ENCODE assay signal across 10 cellular contexts in the genomic region with DNA sequence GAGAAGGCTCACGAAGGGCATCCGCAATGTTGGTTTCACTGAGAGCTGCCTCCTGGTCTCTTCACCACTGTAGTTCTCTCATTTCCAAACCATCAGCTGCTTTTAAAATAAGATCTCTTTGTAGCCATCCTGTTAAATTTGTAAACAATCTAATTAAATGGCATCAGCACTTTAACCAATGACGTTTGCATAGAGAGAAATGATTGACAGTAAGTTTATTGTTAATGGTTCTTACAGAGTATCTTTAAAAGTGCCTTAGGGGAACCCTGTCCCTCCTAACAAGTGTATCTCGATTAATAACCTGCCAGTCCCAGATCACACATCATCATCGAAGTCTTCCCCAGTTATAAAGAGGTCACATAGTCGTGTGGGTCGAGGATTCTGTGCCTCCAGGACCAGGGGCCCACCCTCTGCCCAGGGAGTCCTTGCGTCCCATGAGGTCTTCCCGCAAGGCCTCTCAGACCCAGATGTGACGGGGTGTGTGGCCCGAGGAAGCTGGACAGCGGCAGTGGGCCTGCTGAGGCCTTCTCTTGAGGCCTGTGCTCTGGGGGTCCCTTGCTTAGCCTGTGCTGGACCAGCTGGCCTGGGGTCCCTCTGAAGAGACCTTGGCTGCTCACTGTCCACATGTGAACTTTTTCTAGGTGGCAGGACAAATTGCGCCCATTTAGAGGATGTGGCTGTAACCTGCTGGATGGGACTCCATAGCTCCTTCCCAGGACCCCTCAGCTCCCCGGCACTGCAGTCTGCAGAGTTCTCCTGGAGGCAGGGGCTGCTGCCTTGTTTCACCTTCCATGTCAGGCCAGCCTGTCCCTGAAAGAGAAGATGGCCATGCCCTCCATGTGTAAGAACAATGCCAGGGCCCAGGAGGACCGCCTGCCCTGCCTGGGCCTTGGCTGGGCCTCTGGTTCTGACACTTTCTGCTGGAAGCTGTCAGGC. TPM values are rescaled to one million over a fixed set of nuclear protein-coding genes. Genes with fewer than 3 reads are reported as not detected.
DNase-seq lines count a peak whose midpoint lies in the region; ATAC-seq, FAIRE-seq and TF ChIP-seq lines count a peak whose summit lies in the region.
"Had no signal": no experiment of that assay in that cellular context is flagged by ENCODE, and none has a peak within 500 bp of the region (broad histone marks: within the 10 kb centered on the region; RNA-seq: fewer than 3 reads in every experiment).

No MANE protein-coding gene starts in this region.

- H3K4me2 ChIP-seq in OCI-LY7 (ENCODE audit: low read length): no peak overlapping the region
- no peak overlapping the region for H3K4me2 ChIP-seq in H1 (ENCODE audit: insufficient read depth in 1 of 2, low read depth in 2 of 2, low read length in 2 of 2)

- no peak overlapping the region for H2BK12ac ChIP-seq in H1 (ENCODE audit: low read depth, low read length)

- H3K27me3 ChIP-seq in CD4-positive, CD25-positive, alpha-beta regulatory T cell (ENCODE audit: control insufficient read depth, insufficient read depth, low read length): no peaks in the 10 kb centered on the region
- H3K27me3 ChIP-seq in H1 (replicated peaks in 1 of 4; ENCODE audit: control insufficient read depth in 3 of 4, extremely low read depth in 1 of 4, insufficient read depth in 3 of 4, low read length in 3 of 4) (no peaks in the 10 kb centered on the region), brain microvascular endothelial cell (replicated peaks) (no peaks in the 10 kb centered on the region)

- H3K9me3 Mint-ChIP-seq in CD4-positive, CD25-positive, alpha-beta regulatory T cell: peaks cover 0 to 2% (median 0%) of the 10 kb centered on the region in 7 donors
- no peaks in the 10 kb centered on the region for H3K9me3 Mint-ChIP-seq in natural killer cell treated with Interleukin-12 subunit alpha and Interleukin-12 subunit beta and Interleukin-15 and Interleukin-18, amount 100 ng/mL, for 72 hours

- no peak overlapping the region for H2BK15ac ChIP-seq in H1 (ENCODE audit: low read length)

- peak overlapping the region; percentile 42 for H3K4me3 ChIP-seq in CD4-positive, CD25-positive, alpha-beta regulatory T cell (ENCODE audit: low read depth, low read length)
- H3K4me3 ChIP-seq in OCI-LY7 (ENCODE audit: low read depth, low read length, poor library complexity, severe bottlenecking): no peak overlapping the region
- H3K4me3 ChIP-seq in H1 (ENCODE audit: extremely low read depth in 1 of 4, insufficient read depth in 2 of 4, low read depth in 3 of 4, low read length in 4 of 4): no peak overlapping the region
- no peak overlapping the region for H3K4me3 ChIP-seq in brain microvascular endothelial cell (ENCODE audit: low read depth, low read length)

- H2AFZ ChIP-seq in OCI-LY7 (ENCODE audit: low read length) (no peak overlapping the region), H1 (ENCODE audit: low read length) (no peak overlapping the region)

- H3K27ac ChIP-seq in CD4-positive, CD25-positive, alpha-beta regulatory T cell (ENCODE audit: insufficient read depth, low read length, poor library complexity, severe bottlenecking): peak overlapping the region; percentile 85
- no peak overlapping the region for H3K27ac ChIP-seq in OCI-LY7 (ENCODE audit: low read depth, low read length, poor library complexity, severe bottlenecking)
- no peak overlapping the region for H3K27ac ChIP-seq in H1 (ENCODE audit: low read depth, low read length)
- no peak overlapping the region for H3K27ac ChIP-seq in brain microvascular endothelial cell
- no peak overlapping the region for H3K27ac ChIP-seq in caudate nucleus (ENCODE audit: low read depth, low read length)

- H3K18ac ChIP-seq in H1 (ENCODE audit: extremely low read depth, low read length): no peak overlapping the region

- H3K4ac ChIP-seq in H1 (replicated peaks; ENCODE audit: insufficient read length, low read depth, low read length): no peak overlapping the region

- no peak for FAIRE-seq in H1 (lab: Jason Lieb, UNC)
- FAIRE-seq: RCC 7860 had no signal

- no peak overlapping the region for H2BK120ac ChIP-seq in H1 (replicated peaks; ENCODE audit: low read depth, low read length)

- no peak overlapping the region for H2BK5ac ChIP-seq in H1 (ENCODE audit: low read depth, low read length)

- BruUV-seq in OCI-LY7 (replicated peaks; lab: Mats Ljungman, UMichigan): TSS peak; percentile 34

- H4K20me1 ChIP-seq in OCI-LY7 (ENCODE audit: insufficient read depth, low read length) (no peaks in the 10 kb centered on the region), H1 (replicated peaks in 1 of 2; ENCODE audit: control insufficient read depth in 1 of 2, insufficient read depth in 2 of 2, low read length in 2 of 2) (peaks cover 6 to 8% of the 10 kb centered on the region in 2 experiments)

- no peak; a peak in 1 of 3 replicates for TF ChIP-seq POLR2A in H1 (IDR thresholded peaks at IDR 0.05; ENCODE audit: control extremely low read depth in 1 of 2, low read depth in 2 of 2, low read length in 2 of 2)

- no peak for DNase-seq in CD4-positive, CD25-positive, alpha-beta regulatory T cell
- DNase-seq in OCI-LY7 (ENCODE audit: low spot score): no peak
- DNase-seq in H1 (ENCODE audit: low read depth in 1 of 2, low spot score in 2 of 2): no peak
- DNase-seq in natural killer cell treated with Interleukin-12 subunit alpha and Interleukin-12 subunit beta and Interleukin-15 and Interleukin-18, amount 100 ng/mL, for 72 hours (ENCODE audit: low spot score): no peak
- DNase-seq in brain microvascular endothelial cell: no peak
- no peak for DNase-seq in activated CD4-positive, alpha-beta T cell treated with anti-CD3 and anti-CD28 coated beads, Interleukin-2, amount 50 U/mL, for 1 hour
- DNase-seq in caudate nucleus (lab: John Stamatoyannopoulos, UW): no peak
- DNase-seq: NCI-H2081 treated with DMSO at 0.1 percent for 48 hours had no signal

- peaks cover 49% of the 10 kb centered on the region for H3K36me3 ChIP-seq in CD4-positive, CD25-positive, alpha-beta regulatory T cell (ENCODE audit: control insufficient read depth, insufficient read depth, low read length)
- H3K36me3 ChIP-seq in OCI-LY7 (ENCODE audit: insufficient read depth, low read length): peaks cover 82% of the 10 kb centered on the region
- peaks cover 28 to 74% (median 52%) of the 10 kb centered on the region in 4 experiments for H3K36me3 ChIP-seq in H1 (ENCODE audit: control insufficient read depth in 2 of 4, insufficient read depth in 4 of 4, low read length in 3 of 4)
- H3K36me3 ChIP-seq in brain microvascular endothelial cell (replicated peaks): peaks cover 57% of the 10 kb centered on the region

- H3K9me3 ChIP-seq in CD4-positive, CD25-positive, alpha-beta regulatory T cell (ENCODE audit: control insufficient read depth in 2 of 2, low read length in 2 of 2): no peaks in the 10 kb centered on the region
- H3K9me3 ChIP-seq in OCI-LY7 (ENCODE audit: low read length) (no peaks in the 10 kb centered on the region), H1 (ENCODE audit: insufficient read depth in 2 of 2, low read depth in 1 of 2, low read length in 1 of 2) (no peaks in the 10 kb centered on the region; a peak in 1 of 4 replicates)

- no peak overlapping the region for H3K14ac ChIP-seq in H1 (ENCODE audit: insufficient read length)

- TF ChIP-seq EP300 in H1 (IDR thresholded peaks at IDR 0.05; ENCODE audit: borderline replicate concordance in 1 of 2, low read depth in 2 of 2, low read length in 2 of 2): no peak

- H3K27me3 Mint-ChIP-seq in CD4-positive, CD25-positive, alpha-beta regulatory T cell: no peaks in the 10 kb centered on the region
- H3K27me3 Mint-ChIP-seq in natural killer cell treated with Interleukin-12 subunit alpha and Interleukin-12 subunit beta and Interleukin-15 and Interleukin-18, amount 100 ng/mL, for 72 hours: no peaks in the 10 kb centered on the region

- no peak overlapping the region; the same call in 1 of the 2 replicates for H4K8ac ChIP-seq in H1 (ENCODE audit: extremely low read depth, insufficient read depth, low read length)

- H3K79me2 ChIP-seq in OCI-LY7 (ENCODE audit: insufficient read depth, low read depth, low read length): no peaks in the 10 kb centered on the region
- H3K79me2 ChIP-seq in H1 (ENCODE audit: control insufficient read depth in 1 of 2, insufficient read depth in 2 of 2, low read length in 2 of 2): no peaks in the 10 kb centered on the region

- in situ Hi-C loops in brain microvascular endothelial cell (cut with HindIII; ENCODE audit: low pct_ligation_motif_present, low sequenced_read_pairs): no loop called here

- CTCF ChIA-PET in OCI-LY7 (lab: Charles Lee; ENCODE audit: unreplicated experiment) (no interaction called here), H1 (lab: Charles Lee; ENCODE audit: partially characterized antibody) (interaction anchor here (0.6 to 2.3 kb wide), 12 partner anchors 10 to 138 kb away, joined by 3 to 13 read pairs (median 4); no protein-coding TSS in a partner anchor)

- 92% methylated on average over 15 of the region's 15 CpGs; no CpG with 5 or more reads in 1 of the 2 experiments for WGBS in H1 (ENCODE audit: extremely low coverage in 1 of 2, insufficient coverage in 1 of 2, insufficient read length in 1 of 2, insufficient replicate concordance in 2 of 2, low coverage in 1 of 2, low lambda C conversion rate in 2 of 2, missing lambda C conversion rate in 1 of 2), 2 experiments

- POLR2A ChIA-PET in OCI-LY7 (lab: Charles Lee) (interaction anchor here (0.5 kb wide), 1 partner anchor 26 kb away, joined by 3 read pairs; no protein-coding TSS in a partner anchor), H1 (lab: Charles Lee; ENCODE audit: partially characterized antibody) (interaction anchor here (0.6 to 3.8 kb wide), 20 partner anchors 8 to 88 kb away, joined by 3 to 31 read pairs (median 4); a partner anchor contains a TSS)

- no peaks in the 10 kb centered on the region for H3K23me2 ChIP-seq in H1 (ENCODE audit: low read depth, low read length)

- peaks cover 44% of the 10 kb centered on the region for H3K36me3 Mint-ChIP-seq in CD4-positive, CD25-positive, alpha-beta regulatory T cell
- peaks cover 22% of the 10 kb centered on the region for H3K36me3 Mint-ChIP-seq in natural killer cell treated with Interleukin-12 subunit alpha and Interleukin-12 subunit beta and Interleukin-15 and Interleukin-18, amount 100 ng/mL, for 72 hours

- H3K79me1 ChIP-seq in H1 (ENCODE audit: low read depth, low read length): no peaks in the 10 kb centered on the region; the same call in 1 of the 2 replicates

- H2BK20ac ChIP-seq in H1 (ENCODE audit: low read length): no peak overlapping the region

- no peak for TF ChIP-seq RAD21 in H1 (IDR thresholded peaks at IDR 0.05 in 1 of 2, conservative IDR thresholded peaks at IDR 0.05 in 1 of 2; ENCODE audit: low read depth in 2 of 2, low read length in 2 of 2)

- H2AK5ac ChIP-seq in H1 (ENCODE audit: low read depth, low read length): no peak overlapping the region

- TF ChIP-seq CTCF in OCI-LY7 (conservative IDR thresholded peaks at IDR 0.05; ENCODE audit: low read length) (no peak), H1 (IDR thresholded peaks at IDR 0.05; ENCODE audit: control extremely low read depth in 1 of 3, insufficient read depth in 1 of 3, low read depth in 1 of 3, low read length in 3 of 3) (no peak), brain microvascular endothelial cell (IDR thresholded peaks at IDR 0.05; ENCODE audit: low read depth, low read length, missing control alignments) (no peak)

- no peak overlapping the region for H4K5ac ChIP-seq in H1 (ENCODE audit: insufficient read length, low read depth, low read length)

- H3K23ac ChIP-seq in H1 (ENCODE audit: insufficient read length): no peak overlapping the region

- H4K91ac ChIP-seq in H1 (replicated peaks; ENCODE audit: insufficient read length, low read length): no peak overlapping the region

- no peak overlapping the region for H3K9ac ChIP-seq in H1 (replicated peaks in 1 of 4; ENCODE audit: extremely low read depth in 1 of 4, low read depth in 3 of 4, low read length in 3 of 4)

- peaks cover 17% of the 10 kb centered on the region for H3K4me1 ChIP-seq in CD4-positive, CD25-positive, alpha-beta regulatory T cell (ENCODE audit: control insufficient read depth, insufficient read depth, low read length, poor library complexity, severe bottlenecking)
- H3K4me1 ChIP-seq in OCI-LY7 (ENCODE audit: insufficient read depth, low read length, poor library complexity, severe bottlenecking): no peaks in the 10 kb centered on the region
- H3K4me1 ChIP-seq in H1 (replicated peaks in 1 of 4; ENCODE audit: control insufficient read depth in 3 of 4, insufficient read depth in 4 of 4, low read length in 3 of 4): no peaks in the 10 kb centered on the region

- H3K4me1 Mint-ChIP-seq in CD4-positive, CD25-positive, alpha-beta regulatory T cell: peaks cover 10 to 25% (median 19%) of the 10 kb centered on the region in 4 donors
- peaks cover 21 to 23% of the 10 kb centered on the region in 2 donors for H3K4me1 Mint-ChIP-seq in natural killer cell treated with Interleukin-12 subunit alpha and Interleukin-12 subunit beta and Interleukin-15 and Interleukin-18, amount 100 ng/mL, for 72 hours (ENCODE audit: low read depth in 2 of 2)

- intact Hi-C loops in OCI-LY7 (cut with micrococcal nuclease; ENCODE audit: unreplicated experiment): no loop called here

- no peak overlapping the region for H3K56ac ChIP-seq in H1 (replicated peaks; ENCODE audit: insufficient read length, low read depth, low read length)

- H3K27ac Mint-ChIP-seq in CD4-positive, CD25-positive, alpha-beta regulatory T cell: peak overlapping the region; percentile 94 to 95 (median 95)
- H3K27ac Mint-ChIP-seq in natural killer cell treated with Interleukin-12 subunit alpha and Interleukin-12 subunit beta and Interleukin-15 and Interleukin-18, amount 100 ng/mL, for 72 hours: peak overlapping the region; percentile 69 to 90

- ATAC-seq in CD4-positive, CD25-positive, alpha-beta regulatory T cell (ENCODE audit: low read depth in 2 of 2): no peak
- no peak for ATAC-seq in natural killer cell treated with Interleukin-12 subunit alpha and Interleukin-12 subunit beta and Interleukin-15 and Interleukin-18, amount 100 ng/mL, for 72 hours
- no peak for ATAC-seq in GM19463 (IDR thresholded peaks at IDR 0.05; ENCODE audit: unreplicated experiment)

- no peaks in the 10 kb centered on the region for H3K9me2 ChIP-seq in OCI-LY7 (ENCODE audit: insufficient read depth, low read length)

- peak overlapping the region; percentile 56 to 83 (median 67) for H3K4me3 Mint-ChIP-seq in CD4-positive, CD25-positive, alpha-beta regulatory T cell
- H3K4me3 Mint-ChIP-seq in natural killer cell treated with Interleukin-12 subunit alpha and Interleukin-12 subunit beta and Interleukin-15 and Interleukin-18, amount 100 ng/mL, for 72 hours: peak overlapping the region; percentile 75

RNA-seq across cellular contexts. Expression of a gene that starts 16.6 kb away (rescaled TPM):
- total RNA-seq in CD4-positive, CD25-positive, alpha-beta regulatory T cell: 615 TPM
- 100 to 1,000 TPM; 219 to 283 (median 237) TPM for polyA plus RNA-seq in CD4-positive, CD25-positive, alpha-beta regulatory T cell
- 44.4 and 58.5 TPM in 2 replicates for total RNA-seq in OCI-LY7 (2014; rRNA removed; shearing (Covaris generic))
- 68.3 and 81.1 TPM in 2 replicates for total RNA-seq in OCI-LY7 (2022)
- total RNA-seq in H1 (2021; fragmentation: NEBNext Ultra II Directional; extraction: Animal tissue kit (Norgen Biotek cat#: 25700)): 98.6 and 110 TPM in 2 replicates
- polyA plus RNA-seq in H1 (2011; rRNA removed): 70.6 and 78.6 TPM in 2 replicates
- polyA plus RNA-seq in H1 (2011; cell fraction: cytosol; rRNA removed): 63.7 TPM
- polyA plus RNA-seq in H1 (2011; cell fraction: nucleus; rRNA removed): 97.6 TPM
- polyA plus RNA-seq in H1 (2012, experiment 1 of 2): 73.2 to 115 TPM (median 98.8 TPM) in 4 replicates
- polyA plus RNA-seq in H1 (2012, experiment 2 of 2): 98.7 TPM
- polyA plus RNA-seq in H1 (2013, experiment 1 of 2): 54.2 TPM
- polyA plus RNA-seq in H1 (2013, experiment 2 of 2): 53.0 TPM
- polyA minus RNA-seq in H1 (2011; rRNA and poly(A)+ RNA removed): 39.1 and 39.8 TPM in 2 replicates
- 125 TPM for polyA minus RNA-seq in H1 (2011; cell fraction: cytosol; rRNA and poly(A)+ RNA removed)
- polyA minus RNA-seq in H1 (2011; cell fraction: nucleus; rRNA and poly(A)+ RNA removed): 167 TPM
- 100 to 1,000 TPM; 218 to 332 TPM for total RNA-seq in natural killer cell treated with Interleukin-12 subunit alpha and Interleukin-12 subunit beta and Interleukin-15 and Interleukin-18, amount 100 ng/mL, for 72 hours

RNA-seq across cellular contexts. Expression of a gene that starts 21.3 kb away (rescaled TPM):
- total RNA-seq in CD4-positive, CD25-positive, alpha-beta regulatory T cell: 46.4 TPM
- polyA plus RNA-seq in CD4-positive, CD25-positive, alpha-beta regulatory T cell: 10 to 100 TPM; 10.2 to 18.5 (median 17.2) TPM
- total RNA-seq in OCI-LY7 (2014; rRNA removed; shearing (Covaris generic)): 76.2 and 78.7 TPM in 2 replicates
- 70.5 and 76.5 TPM in 2 replicates for total RNA-seq in OCI-LY7 (2022)
- 22.2 and 29.6 TPM in 2 replicates for total RNA-seq in H1 (2021; fragmentation: NEBNext Ultra II Directional; extraction: Animal tissue kit (Norgen Biotek cat#: 25700))
- 29.6 and 42.5 TPM in 2 replicates for polyA plus RNA-seq in H1 (2011; rRNA removed)
- polyA plus RNA-seq in H1 (2011; cell fraction: cytosol; rRNA removed): 41.4 TPM
- 213 TPM for polyA plus RNA-seq in H1 (2011; cell fraction: nucleus; rRNA removed)
- 28.3 to 30.2 TPM (median 29.2 TPM) in 4 replicates for polyA plus RNA-seq in H1 (2012, experiment 1 of 2)
- polyA plus RNA-seq in H1 (2012, experiment 2 of 2): 10.6 TPM
- 27.2 TPM for polyA plus RNA-seq in H1 (2013, experiment 1 of 2)
- 24.3 TPM for polyA plus RNA-seq in H1 (2013, experiment 2 of 2)
- 21.4 and 22.4 TPM in 2 replicates for polyA minus RNA-seq in H1 (2011; rRNA and poly(A)+ RNA removed)
- polyA minus RNA-seq in H1 (2011; cell fraction: cytosol; rRNA and poly(A)+ RNA removed): 10.3 TPM
- polyA minus RNA-seq in H1 (2011; cell fraction: nucleus; rRNA and poly(A)+ RNA removed): 30.9 TPM
- total RNA-seq in natural killer cell treated with Interleukin-12 subunit alpha and Interleukin-12 subunit beta and Interleukin-15 and Interleukin-18, amount 100 ng/mL, for 72 hours: 10 to 100 TPM; 15.9 to 25.2 TPM

RNA-seq across cellular contexts. Expression of a gene that starts 30.7 kb away (rescaled TPM):
- total RNA-seq in CD4-positive, CD25-positive, alpha-beta regulatory T cell: 134 TPM
- 10 to 100 TPM; 11.9 to 18.0 (median 13.8) TPM for polyA plus RNA-seq in CD4-positive, CD25-positive, alpha-beta regulatory T cell
- 58.8 and 61.1 TPM in 2 replicates for total RNA-seq in OCI-LY7 (2014; rRNA removed; shearing (Covaris generic))
- total RNA-seq in OCI-LY7 (2022): 90.2 and 96.5 TPM in 2 replicates
- 112 and 116 TPM in 2 replicates for total RNA-seq in H1 (2021; fragmentation: NEBNext Ultra II Directional; extraction: Animal tissue kit (Norgen Biotek cat#: 25700))
- polyA plus RNA-seq in H1 (2011; rRNA removed): 128 and 182 TPM in 2 replicates
- 107 TPM for polyA plus RNA-seq in H1 (2011; cell fraction: cytosol; rRNA removed)
- polyA plus RNA-seq in H1 (2011; cell fraction: nucleus; rRNA removed): 485 TPM
- 120 to 133 TPM (median 129 TPM) in 4 replicates for polyA plus RNA-seq in H1 (2012, experiment 1 of 2)
- polyA plus RNA-seq in H1 (2012, experiment 2 of 2): 128 TPM
- 81.5 TPM for polyA plus RNA-seq in H1 (2013, experiment 1 of 2)
- polyA plus RNA-seq in H1 (2013, experiment 2 of 2): 77.1 TPM
- polyA minus RNA-seq in H1 (2011; rRNA and poly(A)+ RNA removed): 93.9 and 120 TPM in 2 replicates
- 99.0 TPM for polyA minus RNA-seq in H1 (2011; cell fraction: cytosol; rRNA and poly(A)+ RNA removed)
- polyA minus RNA-seq in H1 (2011; cell fraction: nucleus; rRNA and poly(A)+ RNA removed): 145 TPM
- total RNA-seq in natural killer cell treated with Interleukin-12 subunit alpha and Interleukin-12 subunit beta and Interleukin-15 and Interleukin-18, amount 100 ng/mL, for 72 hours: 100 to 1,000 TPM in 1 of 2 donors, 10 to 100 TPM in 1; 73.2 to 105 TPM

RNA-seq across cellular contexts. Expression of a gene that starts 43.6 kb away (rescaled TPM):
- total RNA-seq in CD4-positive, CD25-positive, alpha-beta regulatory T cell: 2.8 TPM
- 1 to 10 TPM in 2 of 4 donors, under 1 TPM in 2; 0.48 to 4.3 (median 1.3) TPM for polyA plus RNA-seq in CD4-positive, CD25-positive, alpha-beta regulatory T cell
- 0.44 and 1.3 TPM in 2 replicates for total RNA-seq in OCI-LY7 (2014; rRNA removed; shearing (Covaris generic))
- total RNA-seq in OCI-LY7 (2022): 4.0 and 4.5 TPM in 2 replicates
- total RNA-seq in H1 (2021; fragmentation: NEBNext Ultra II Directional; extraction: Animal tissue kit (Norgen Biotek cat#: 25700)): 1.1 and 2.2 TPM in 2 replicates
- polyA plus RNA-seq in H1 (2011; rRNA removed): 3.7 and 3.8 TPM in 2 replicates
- polyA plus RNA-seq in H1 (2011; cell fraction: cytosol; rRNA removed): 0.93 TPM
- 5.8 TPM for polyA plus RNA-seq in H1 (2011; cell fraction: nucleus; rRNA removed)
- polyA plus RNA-seq in H1 (2012, experiment 1 of 2): 0.95 to 2.8 TPM (median 1.9 TPM) in 4 replicates
- polyA plus RNA-seq in H1 (2012, experiment 2 of 2): 0.91 TPM
- 2.6 TPM for polyA plus RNA-seq in H1 (2013, experiment 1 of 2)
- 2.4 TPM for polyA plus RNA-seq in H1 (2013, experiment 2 of 2)
- not detected in 2 replicates for polyA minus RNA-seq in H1 (2011; rRNA and poly(A)+ RNA removed)
- not detected for polyA minus RNA-seq in H1 (2011; cell fraction: cytosol; rRNA and poly(A)+ RNA removed)
- 2.3 TPM for polyA minus RNA-seq in H1 (2011; cell fraction: nucleus; rRNA and poly(A)+ RNA removed)
- 1 to 10 TPM; 2.9 to 4.0 TPM for total RNA-seq in natural killer cell treated with Interleukin-12 subunit alpha and Interleukin-12 subunit beta and Interleukin-15 and Interleukin-18, amount 100 ng/mL, for 72 hours
